8 cellular contexts compared by ENCODE assay signal in the genomic region with DNA sequence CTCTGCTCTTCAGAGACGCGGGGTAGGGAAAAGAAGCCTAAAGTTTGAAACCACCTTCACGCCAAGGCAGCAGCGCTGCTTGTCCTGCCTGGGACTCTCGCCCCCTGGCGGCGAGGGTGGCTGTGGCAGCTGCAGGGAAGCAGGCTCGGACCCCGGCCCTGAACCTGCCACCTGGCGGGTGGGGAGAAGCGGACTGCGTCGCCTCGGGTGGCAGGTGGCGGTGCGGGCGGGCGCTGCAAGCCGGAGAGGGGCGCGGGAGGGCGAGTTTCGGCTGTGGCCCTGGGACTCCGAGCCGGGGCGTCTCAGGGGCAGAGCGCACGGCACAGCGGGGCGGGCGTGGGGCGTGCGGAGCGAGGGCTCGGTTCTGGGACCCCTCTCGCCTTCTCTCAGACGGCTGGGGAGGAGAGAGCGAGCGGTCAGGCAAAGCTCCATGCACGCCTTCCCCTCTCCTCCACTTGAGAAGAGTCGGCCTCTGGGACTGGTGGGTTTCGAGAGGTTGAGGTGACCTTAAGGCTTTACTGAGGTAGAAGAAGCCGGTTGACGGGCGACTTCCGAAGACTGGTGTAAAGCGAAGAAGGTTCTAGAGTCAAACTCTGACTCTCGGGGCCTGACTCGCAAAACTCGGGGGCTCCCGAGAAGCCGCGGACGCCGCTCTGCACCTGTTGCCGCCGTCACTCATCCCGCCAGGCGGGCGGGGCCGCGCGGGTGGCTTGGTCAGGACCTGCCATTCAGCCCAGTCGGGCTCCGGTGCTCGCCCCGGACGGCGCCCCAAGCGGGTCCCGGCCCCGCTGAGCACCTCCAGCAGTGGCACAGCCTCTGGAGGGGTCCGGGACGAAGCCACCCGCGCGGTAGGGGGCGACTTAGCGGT.
DNase-seq lines count a peak whose midpoint lies in the region; ATAC-seq and TF ChIP-seq lines count a peak whose summit lies in the region.

No MANE protein-coding gene starts in this region.

- POLR2A ChIA-PET in AG04449 (lab: Yijun Ruan, JAX), result no interaction called here

- CTCF ChIA-PET in AG04449 (lab: Yijun Ruan, JAX), result interaction anchor here (2.5 kb wide), 1 partner anchor 341 kb away, joined by 6 read pairs; no protein-coding TSS in a partner anchor

- no peaks in the 10 kb centered on the region for H3K9me3 ChIP-seq in iPS-18c (ENCODE audit: control insufficient read depth, insufficient read depth, low read length)

- TF ChIP-seq CTCF in AG04449 (IDR thresholded peaks at IDR 0.05; ENCODE audit: insufficient read depth, low read length, missing control alignments), result peak; percentile 65

- DNase-seq in AG04449 (ENCODE audit: low read depth, low spot score), result no peak
- DNase-seq in NCI-H510A treated with DMSO at 0.1 percent for 48 hours (lab: John Stamatoyannopoulos, UW), result peak; percentile 54
- peak; percentile 35 for DNase-seq in activated naive CD8-positive, alpha-beta T cell treated with anti-CD3 and anti-CD28 coated beads, Interleukin-2, amount 50 U/mL, for 16 hours (ENCODE audit: low read depth, low spot score)
- peak; percentile 79 for DNase-seq in stimulated activated CD4-positive, alpha-beta T cell treated with anti-CD3 and anti-CD28 coated beads, Interleukin-1b, Interleukin-23, amount 100 ng/mL, for 48 hours
- DNase-seq in Ammon's horn (ENCODE audit: low spot score), result no peak

- ATAC-seq in GM19463 (IDR thresholded peaks at IDR 0.05; ENCODE audit: unreplicated experiment) (peak; percentile 76), HG03108 (IDR thresholded peaks at IDR 0.05; ENCODE audit: unreplicated experiment) (no peak)

- H3K4me3 ChIP-seq in AG04449 (ENCODE audit: low read depth, low read length), result no peak overlapping the region
- peak overlapping the region; percentile 38; the same call in 1 of the 2 replicates for H3K4me3 ChIP-seq in iPS-18c (ENCODE audit: insufficient read depth, low read depth, low read length)

Comparison
In these comparisons a context has a peak if more than half of its experiments do, and no peak if none do; other contexts are left out.
1. DNase-seq: peak in NCI-H510A treated with DMSO at 0.1 percent for 48 hours (single experiment), activated naive CD8-positive, alpha-beta T cell treated with anti-CD3 and anti-CD28 coated beads, Interleukin-2, amount 50 U/mL, for 16 hours (single experiment) and stimulated activated CD4-positive, alpha-beta T cell treated with anti-CD3 and anti-CD28 coated beads, Interleukin-1b, Interleukin-23, amount 100 ng/mL, for 48 hours (single experiment); none in AG04449 (single experiment) and Ammon's horn (single experiment).